In genomic region chr4:15964159-15964558, GRCh38 we compare ENCODE assay signal across 1 cellular context.
TF ChIP-seq lines count a peak whose summit lies in the region.

No MANE protein-coding gene starts in this region.

TF ChIP-seq in A549, 52 proteins besides CTCF, POLR2A, EP300 and RAD21 (continued from another document):
- TF ChIP-seq HMGXB4 (CRISPR knock-in tag; IDR thresholded peaks at IDR 0.05; ENCODE audit: borderline replicate concordance) = no peak
- no peak for TF ChIP-seq HDAC2 (IDR thresholded peaks at IDR 0.05)
- no peak for TF ChIP-seq NPAS2 (CRISPR knock-in tag; IDR thresholded peaks at IDR 0.05; ENCODE audit: borderline replicate concordance)
